Comparison of ENCODE assay signal across 8 cellular contexts in genomic region chr21:44873356-44874239, GRCh38. TPM values are rescaled to one million over a fixed set of nuclear protein-coding genes. Genes with fewer than 3 reads are reported as not detected.
DNase-seq lines count a peak whose midpoint lies in the region; ATAC-seq and TF ChIP-seq lines count a peak whose summit lies in the region.

TSS of gene PTTG1IP (minus strand) at chr21:44873690. CDS start at chr21:44873616, 74 bp downstream.

- H3K79me2 ChIP-seq in OCI-LY3 (ENCODE audit: low read length), result peaks cover 39% of the 10 kb centered on the region

- TF ChIP-seq CTCF in OCI-LY3 (IDR thresholded peaks at IDR 0.05; ENCODE audit: low read depth, low read length), result no peak
- TF ChIP-seq CTCF in endothelial cell (IDR thresholded peaks at IDR 0.05; ENCODE audit: unreplicated experiment), result no peak
- no peak for TF ChIP-seq CTCF in mesothelial cell of epicardium (IDR thresholded peaks at IDR 0.05; ENCODE audit: unreplicated experiment)

- H3K4me1 Mint-ChIP-seq in endothelial cell (ENCODE audit: unreplicated experiment), result peaks cover 36% of the 10 kb centered on the region
- peaks cover 49% of the 10 kb centered on the region for H3K4me1 Mint-ChIP-seq in mesothelial cell of epicardium

- H3K27me3 ChIP-seq in OCI-LY3 (ENCODE audit: low read depth, low read length), result no peaks in the 10 kb centered on the region

- no peaks in the 10 kb centered on the region for H3K9me3 Mint-ChIP-seq in endothelial cell (ENCODE audit: unreplicated experiment)
- H3K9me3 Mint-ChIP-seq in mesothelial cell of epicardium, result no peaks in the 10 kb centered on the region

- H3K9me3 ChIP-seq in OCI-LY3 (ENCODE audit: insufficient read depth, low read length), result no peaks in the 10 kb centered on the region

- H3K4me3 Mint-ChIP-seq in endothelial cell (ENCODE audit: unreplicated experiment) (peak within 1 kb of the TSS; percentile 97), mesothelial cell of epicardium (peak within 1 kb of the TSS; percentile 91)

- DNase-seq in DMS 273 (lab: John Stamatoyannopoulos, UW; ENCODE audit: unreplicated experiment) (peak; percentile 99), HuH-7.5 (ENCODE audit: low spot score) (peak; percentile 97), endothelial cell (ENCODE audit: low spot score) (peak; percentile 99), mesothelial cell of epicardium (ENCODE audit: low spot score in 2 of 2, unreplicated experiment in 2 of 2) (peak; percentile 98 to 100)
- peak; percentile 99 for DNase-seq in activated CD8-positive, alpha-beta memory T cell treated with anti-CD3 and anti-CD28 coated beads, Interleukin-2, amount 50 U/mL, for 48 hours
- DNase-seq in stimulated activated CD8-positive, alpha-beta memory T cell treated with anti-CD3 and anti-CD28 coated beads, Interleukin-15, amount 100 ng/mL, for 4 hours (ENCODE audit: low read depth in 2 of 2), result peak; percentile 97 to 99

- H3K9ac ChIP-seq in OCI-LY3 (ENCODE audit: low read length), result peak within 1 kb of the TSS; percentile 73

- peaks cover 30% of the 10 kb centered on the region for H3K4me1 ChIP-seq in OCI-LY3 (ENCODE audit: low read length)

- H3K27ac Mint-ChIP-seq in endothelial cell (ENCODE audit: unreplicated experiment) (peak within 1 kb of the TSS; percentile 77), mesothelial cell of epicardium (peak within 1 kb of the TSS; percentile 94)

- peaks cover 30% of the 10 kb centered on the region for H4K20me1 ChIP-seq in OCI-LY3 (ENCODE audit: insufficient read depth, low read length)

- H3K4me3 ChIP-seq in OCI-LY3 (ENCODE audit: low read length), result peak within 1 kb of the TSS; percentile 94

- H2AFZ ChIP-seq in OCI-LY3 (ENCODE audit: low read depth, low read length), result peak within 1 kb of the TSS; percentile 43; the same call in 1 of the 2 replicates

- peak within 1 kb of the TSS; percentile 99 for H3K4me2 ChIP-seq in OCI-LY3 (ENCODE audit: low read length)

- ATAC-seq in GM21526 (IDR thresholded peaks at IDR 0.05; ENCODE audit: low FRiP score, unreplicated experiment), result peak; percentile 57

- peak within 1 kb of the TSS; percentile 51 for H3K27ac ChIP-seq in OCI-LY3 (ENCODE audit: low read length)

- H3K27me3 Mint-ChIP-seq in endothelial cell (ENCODE audit: unreplicated experiment) (peaks cover 9% of the 10 kb centered on the region), mesothelial cell of epicardium (ENCODE audit: low read depth) (peaks cover 1% of the 10 kb centered on the region)

- H3K36me3 ChIP-seq in OCI-LY3 (replicated peaks; ENCODE audit: low read depth, low read length), result no peaks in the 10 kb centered on the region

- H3K36me3 Mint-ChIP-seq in endothelial cell (ENCODE audit: low read depth, unreplicated experiment), result peaks cover 3% of the 10 kb centered on the region
- H3K36me3 Mint-ChIP-seq in mesothelial cell of epicardium, result no peaks in the 10 kb centered on the region

RNA-seq across cellular contexts. Expression of gene PTTG1IP, which starts in this region (rescaled TPM):
- total RNA-seq in endothelial cell (ENCODE audit: unreplicated experiment) (223 TPM), mesothelial cell of epicardium (200 to 205 TPM (median 204 TPM) in 3 replicates)

Comparison
In these comparisons a context has a peak if more than half of its experiments do, and no peak if none do; other contexts are left out.
1. Peak in every context shown above with its lines: DNase-seq, ATAC-seq, H3K4me3 ChIP-seq and H3K27ac ChIP-seq.